In genomic region chr17:30824356-30825145, GRCh38 we compare ENCODE assay signal across 8 cellular contexts. TPM values are rescaled to one million over a fixed set of nuclear protein-coding genes. Genes with fewer than 3 reads are reported as not detected.
DNase-seq lines count a peak whose midpoint lies in the region; ATAC-seq and TF ChIP-seq lines count a peak whose summit lies in the region.

Gene CRLF3, minus strand, starts transcription at chr17:30824692. Its CDS starts 41 bp downstream, at chr17:30824651.

- peak within 1 kb of the TSS; percentile 93 for H3K4me3 ChIP-seq in kidney epithelial cell (ENCODE audit: low read depth, low read length)

- no peaks in the 10 kb centered on the region for H3K27me3 ChIP-seq in kidney epithelial cell (ENCODE audit: control insufficient read depth, insufficient read depth, low read length)

- ATAC-seq in GM19043 (IDR thresholded peaks at IDR 0.05; ENCODE audit: low read depth, unreplicated experiment): peak; percentile 79
- ATAC-seq in HG03378 (IDR thresholded peaks at IDR 0.05; ENCODE audit: unreplicated experiment): peak; percentile 39

- DNase-seq in AML-193 (lab: John Stamatoyannopoulos, UW) (peak; percentile 37 to 44), NCI-H446 treated with DMSO at 0.1 percent for 48 hours (lab: John Stamatoyannopoulos, UW) (peak; percentile 79), cerebellar nuclear complex (lab: John Stamatoyannopoulos, UW) (peak; percentile 28 to 65), kidney epithelial cell (ENCODE audit: low read depth) (peak; percentile 57)
- DNase-seq in activated CD4-positive, CD25-positive, alpha-beta regulatory T cell treated with anti-CD3 and anti-CD28 coated beads, Interleukin-2, amount 50 U/mL, for 72 hours: peak; percentile 91
- DNase-seq in stimulated activated CD4-positive, alpha-beta T cell treated with anti-CD3 and anti-CD28 coated beads, Interleukin-15, amount 100 ng/mL, for 24 hours: peak; percentile 93

- no peak for TF ChIP-seq CTCF in kidney epithelial cell (IDR thresholded peaks at IDR 0.05; ENCODE audit: insufficient read depth, low read length, poor library complexity, severe bottlenecking)

- no peaks in the 10 kb centered on the region for H3K36me3 ChIP-seq in kidney epithelial cell (ENCODE audit: control insufficient read depth, insufficient read depth, low read length)

RNA-seq across cellular contexts. Expression of gene CRLF3, which starts in this region (rescaled TPM):
- total RNA-seq in kidney epithelial cell: 11.6 and 11.7 TPM in 2 replicates

Comparison
In these comparisons a context has a peak if more than half of its experiments do, and no peak if none do; other contexts are left out.
1. Peak in every context shown above with its lines: DNase-seq, ATAC-seq and H3K4me3 ChIP-seq.
2. DNase-seq: peak in every context shown above with its lines; median percentile 93 in stimulated activated CD4-positive, alpha-beta T cell treated with anti-CD3 and anti-CD28 coated beads, Interleukin-15, amount 100 ng/mL, for 24 hours; 91 in activated CD4-positive, CD25-positive, alpha-beta regulatory T cell treated with anti-CD3 and anti-CD28 coated beads, Interleukin-2, amount 50 U/mL, for 72 hours; 79 in NCI-H446 treated with DMSO at 0.1 percent for 48 hours; 57 in kidney epithelial cell; 46 in cerebellar nuclear complex; 40 in AML-193.